ENCODE assay signal across 1 cellular context in genomic region chr17:78876954-78877517, GRCh38. TPM values are rescaled to one million over a fixed set of nuclear protein-coding genes. Genes with fewer than 3 reads are reported as not detected.
"Had no signal": no experiment of that assay in that cellular context is flagged by ENCODE, and none has a peak within 500 bp of the region (broad histone marks: within the 10 kb centered on the region; RNA-seq: fewer than 3 reads in every experiment).

No MANE protein-coding gene starts in this region.

RNA-seq across cellular contexts. Expression of gene CEP295NL, which starts 26.0 kb away (rescaled TPM):
- polyA plus RNA-seq: naive thymus-derived CD4-positive, alpha-beta T cell had no signal
